ENCODE assay signal across 11 cellular contexts in genomic region chr15:72970965-72971746, GRCh38.
DNase-seq lines count a peak whose midpoint lies in the region; ATAC-seq, FAIRE-seq and TF ChIP-seq lines count a peak whose summit lies in the region.
"Had no signal": no experiment of that assay in that cellular context is flagged by ENCODE, and none has a peak within 500 bp of the region (broad histone marks: within the 10 kb centered on the region; RNA-seq: fewer than 3 reads in every experiment).

No MANE protein-coding gene starts in this region.

- H3K27ac ChIP-seq in HEK293 (ENCODE audit: extremely low read depth, low read depth, low read length) (no peak overlapping the region), kidney (ENCODE audit: low read depth in 2 of 2, low read length in 2 of 2) (peak overlapping the region in 1 of 2 donors; percentile 14), smooth muscle cell (ENCODE audit: low read depth) (no peak overlapping the region)

- CTCF ChIA-PET in HEK293 (lab: Yijun Ruan, JAX): interaction anchor here (0.6 kb wide), 1 partner anchor 49 kb away, joined by 3 read pairs; no protein-coding TSS in a partner anchor
- CTCF ChIA-PET in activated CD4-positive, alpha-beta memory T cell treated with anti-CD3 and anti-CD28 coated beads, Interleukin-2, amount 10 ng/mL, durations not matched to agents 7 days and 5 days (lab: Charles Lee): no interaction called here

- H3K27ac Mint-ChIP-seq in activated CD4-positive, alpha-beta memory T cell treated with anti-CD3 and anti-CD28 coated beads, Interleukin-2, amount 10 ng/mL, durations not matched to agents 7 days and 5 days: no peak overlapping the region
- H3K27ac Mint-ChIP-seq: activated CD8-positive, alpha-beta memory T cell treated with anti-CD3 and anti-CD28 coated beads, Interleukin-2, amount 10 ng/mL, durations not matched to agents 7 days and 5 days had no signal

- no peaks in the 10 kb centered on the region for H3F3A ChIP-seq in smooth muscle cell (ENCODE audit: low read depth)

- H3K36me3 Mint-ChIP-seq in activated CD4-positive, alpha-beta memory T cell treated with anti-CD3 and anti-CD28 coated beads, Interleukin-2, amount 10 ng/mL, durations not matched to agents 7 days and 5 days (ENCODE audit: low read depth): no peaks in the 10 kb centered on the region
- H3K36me3 Mint-ChIP-seq: activated CD8-positive, alpha-beta memory T cell treated with anti-CD3 and anti-CD28 coated beads, Interleukin-2, amount 10 ng/mL, durations not matched to agents 7 days and 5 days had no signal

- no peak for ATAC-seq in GM21529 (IDR thresholded peaks at IDR 0.05; ENCODE audit: unreplicated experiment)
- ATAC-seq: activated CD8-positive, alpha-beta memory T cell treated with anti-CD3 and anti-CD28 coated beads, Interleukin-2, amount 10 ng/mL, durations not matched to agents 7 days and 5 days had no signal

- H3K4me3 ChIP-seq in HEK293 (ENCODE audit: low read depth, low read length): no peak overlapping the region
- H3K4me3 ChIP-seq in cardiac fibroblast (replicated peaks in 1 of 2; ENCODE audit: low read depth in 2 of 2, low read length in 2 of 2): peak overlapping the region in 1 of 2 donors; percentile 14
- peak overlapping the region; percentile 48 to 59 for H3K4me3 ChIP-seq in kidney (ENCODE audit: low read length in 2 of 2)
- H3K4me3 ChIP-seq in smooth muscle cell: peak overlapping the region; percentile 2

- H3K9ac ChIP-seq in kidney (ENCODE audit: low read length in 2 of 2) (peak overlapping the region in 1 of 2 donors; percentile 24), smooth muscle cell (ENCODE audit: low read depth) (no peak overlapping the region)

- no peaks in the 10 kb centered on the region for H4K20me1 ChIP-seq in smooth muscle cell (ENCODE audit: low read depth)

- H3K27me3 Mint-ChIP-seq in activated CD4-positive, alpha-beta memory T cell treated with anti-CD3 and anti-CD28 coated beads, Interleukin-2, amount 10 ng/mL, durations not matched to agents 7 days and 5 days: peaks cover 24% of the 10 kb centered on the region

- H3K27me3 ChIP-seq in smooth muscle cell (ENCODE audit: low read depth): peaks cover 67% of the 10 kb centered on the region

- no peaks in the 10 kb centered on the region for H3K9me3 ChIP-seq in HEK293 (ENCODE audit: control insufficient read depth, insufficient read depth, low read depth, low read length)
- no peaks in the 10 kb centered on the region for H3K9me3 ChIP-seq in kidney (ENCODE audit: control insufficient read depth in 1 of 2, low read length in 2 of 2)
- no peaks in the 10 kb centered on the region for H3K9me3 ChIP-seq in smooth muscle cell (replicated peaks; ENCODE audit: low read depth)

- H3K4me2 ChIP-seq in smooth muscle cell: peak overlapping the region; percentile 74

- H2AFZ ChIP-seq in smooth muscle cell (ENCODE audit: low read depth): peak overlapping the region; percentile 73

- H3K36me3 ChIP-seq in HEK293 (ENCODE audit: control insufficient read depth in 2 of 2, insufficient read depth in 1 of 2, low read length in 2 of 2) (no peaks in the 10 kb centered on the region), kidney (ENCODE audit: control insufficient read depth in 1 of 2, insufficient read depth in 2 of 2, low read length in 2 of 2) (no peaks in the 10 kb centered on the region), smooth muscle cell (ENCODE audit: low read depth) (no peaks in the 10 kb centered on the region)

- FAIRE-seq in kidney (lab: Jason Lieb, UNC): no peak
- FAIRE-seq: GM12891 had no signal

- DNase-seq in cardiac fibroblast (ENCODE audit: low read depth in 2 of 2): peak; percentile 6 to 54
- DNase-seq in kidney: no peak
- DNase-seq in smooth muscle cell (lab: John Stamatoyannopoulos, UW; ENCODE audit: unreplicated experiment): no peak
- DNase-seq in NCI-H748 (lab: John Stamatoyannopoulos, UW; ENCODE audit: unreplicated experiment): no peak
- DNase-seq in NCI-H526 (lab: John Stamatoyannopoulos, UW): no peak
- DNase-seq in activated CD4-positive, alpha-beta memory T cell treated with anti-CD3 and anti-CD28 coated beads, Interleukin-2, amount 10 ng/mL, durations not matched to agents 7 days and 5 days: no peak
- DNase-seq: activated CD8-positive, alpha-beta memory T cell treated with anti-CD3 and anti-CD28 coated beads, Interleukin-2, amount 10 ng/mL, durations not matched to agents 7 days and 5 days; nucleus accumbens had no signal

- POLR2A ChIA-PET in HEK293 (lab: Yijun Ruan, JAX): no interaction called here
- POLR2A ChIA-PET in activated CD4-positive, alpha-beta memory T cell treated with anti-CD3 and anti-CD28 coated beads, Interleukin-2, amount 10 ng/mL, durations not matched to agents 7 days and 5 days (lab: Charles Lee): no interaction called here

- intact Hi-C loops in kidney (cut with DNase I): no loop called here

- WGBS in smooth muscle cell (ENCODE audit: low lambda C conversion rate): 41% methylated on average over 12 of the region's 12 CpGs

- H3K79me2 ChIP-seq in smooth muscle cell (ENCODE audit: low read depth): no peaks in the 10 kb centered on the region

- H3K4me3 Mint-ChIP-seq in activated CD4-positive, alpha-beta memory T cell treated with anti-CD3 and anti-CD28 coated beads, Interleukin-2, amount 10 ng/mL, durations not matched to agents 7 days and 5 days: no peak overlapping the region
- H3K4me3 Mint-ChIP-seq: activated CD8-positive, alpha-beta memory T cell treated with anti-CD3 and anti-CD28 coated beads, Interleukin-2, amount 10 ng/mL, durations not matched to agents 7 days and 5 days had no signal

- no peaks in the 10 kb centered on the region for H3K4me1 Mint-ChIP-seq in activated CD4-positive, alpha-beta memory T cell treated with anti-CD3 and anti-CD28 coated beads, Interleukin-2, amount 10 ng/mL, durations not matched to agents 7 days and 5 days
- H3K4me1 Mint-ChIP-seq: activated CD8-positive, alpha-beta memory T cell treated with anti-CD3 and anti-CD28 coated beads, Interleukin-2, amount 10 ng/mL, durations not matched to agents 7 days and 5 days had no signal

- H3K9me3 Mint-ChIP-seq in activated CD4-positive, alpha-beta memory T cell treated with anti-CD3 and anti-CD28 coated beads, Interleukin-2, amount 10 ng/mL, durations not matched to agents 7 days and 5 days: no peaks in the 10 kb centered on the region

- no peak for TF ChIP-seq CTCF in HEK293 (tag by site-specific recombination; IDR thresholded peaks at IDR 0.05)
- TF ChIP-seq CTCF in cardiac fibroblast (IDR thresholded peaks at IDR 0.05; ENCODE audit: low read depth, low read length): no peak
- TF ChIP-seq CTCF in kidney (IDR thresholded peaks at IDR 0.05; ENCODE audit: borderline replicate concordance, extremely low read depth, insufficient read depth): no peak
- TF ChIP-seq CTCF in smooth muscle cell (IDR thresholded peaks at IDR 0.05; ENCODE audit: borderline replicate concordance, insufficient read depth, poor library complexity, severe bottlenecking): no peak

- H3K4me1 ChIP-seq in HEK293 (ENCODE audit: control insufficient read depth, insufficient read depth, low read length) (peaks cover 25% of the 10 kb centered on the region), kidney (ENCODE audit: control insufficient read depth in 1 of 2, insufficient read depth in 1 of 2, low read depth in 1 of 2, low read length in 2 of 2) (peaks cover 3 to 4% of the 10 kb centered on the region in 2 donors), smooth muscle cell (ENCODE audit: low read depth) (no peaks in the 10 kb centered on the region)

TF ChIP-seq in HEK293, 187 proteins besides CTCF, POLR2A, EP300 and RAD21 (continues in another document):
- TF ChIP-seq ZBTB21 (tag by site-specific recombination; IDR thresholded peaks at IDR 0.05): no peak
- no peak for TF ChIP-seq ZNF311 (tag by site-specific recombination; IDR thresholded peaks at IDR 0.05; ENCODE audit: borderline replicate concordance)
- peak; percentile 55; the same call in 1 of the 2 replicates for TF ChIP-seq EGR2 (tag by site-specific recombination; IDR thresholded peaks at IDR 0.05; ENCODE audit: low read depth)
- TF ChIP-seq ZSCAN18 (tag by site-specific recombination; IDR thresholded peaks at IDR 0.05): no peak
- 0 out of 2 replicates have a peak, but pooled peaks have one; percentile 27 for TF ChIP-seq ZFHX2 (tag by site-specific recombination; conservative IDR thresholded peaks at IDR 0.05)
- TF ChIP-seq ZNF211 (tag by site-specific recombination; IDR thresholded peaks at IDR 0.05; ENCODE audit: low read depth): no peak
- no peak for TF ChIP-seq ZNF704 (tag by site-specific recombination; IDR thresholded peaks at IDR 0.05)
- no peak for TF ChIP-seq ZNF548 (tag by site-specific recombination; IDR thresholded peaks at IDR 0.05)
- no peak for TF ChIP-seq ZFP3 (tag by site-specific recombination; IDR thresholded peaks at IDR 0.05; ENCODE audit: low read depth)
- TF ChIP-seq ZBTB17 (tag by site-specific recombination; IDR thresholded peaks at IDR 0.05): peak; percentile 50

Comparison
In these comparisons a context has a peak if more than half of its experiments do, and no peak if none do; other contexts are left out.
1. DNase-seq: peak in cardiac fibroblast (2 of 2); none in kidney (single experiment), smooth muscle cell (single experiment), NCI-H748 (single experiment), NCI-H526 (0 of 2) and activated CD4-positive, alpha-beta memory T cell treated with anti-CD3 and anti-CD28 coated beads, Interleukin-2, amount 10 ng/mL, durations not matched to agents 7 days and 5 days (single experiment).